In genomic region chr20:32333181-32333987, GRCh38 we compare ENCODE assay signal across 8 cellular contexts. TPM values are rescaled to one million over a fixed set of nuclear protein-coding genes. Genes with fewer than 3 reads are reported as not detected.
DNase-seq lines count a peak whose midpoint lies in the region; ATAC-seq and TF ChIP-seq lines count a peak whose summit lies in the region.

No MANE protein-coding gene starts in this region.

- H3K36me3 ChIP-seq in RWPE2 (ENCODE audit: low read depth) (peaks cover 38% of the 10 kb centered on the region), mucosa of rectum (ENCODE audit: control insufficient read depth in 2 of 2, insufficient read depth in 2 of 2, low read length in 2 of 2) (peaks cover 17 to 20% of the 10 kb centered on the region in 2 donors), uterus (no peaks in the 10 kb centered on the region)

- intact Hi-C loops in uterus (cut with DNase I; ENCODE audit: low total_unique reads): no loop called here

- H3K27me3 ChIP-seq in RWPE2 (ENCODE audit: insufficient read depth, poor library complexity, severe bottlenecking) (no peaks in the 10 kb centered on the region), mucosa of rectum (ENCODE audit: control insufficient read depth in 2 of 2, insufficient read depth in 2 of 2, low read length in 2 of 2) (no peaks in the 10 kb centered on the region), uterus (no peaks in the 10 kb centered on the region)

- in situ Hi-C loops in GM13977 (cut with MboI; ENCODE audit: low pct_unique_long_range_greater_than_20kb, low sequenced_read_pairs, unreplicated experiment): no loop called here

- H3K4me3 ChIP-seq in RWPE2 (ENCODE audit: severe bottlenecking): no peak overlapping the region
- H3K4me3 ChIP-seq in mucosa of rectum (ENCODE audit: low read length in 2 of 2): no peak overlapping the region
- no peak overlapping the region for H3K4me3 ChIP-seq in uterus

- DNase-seq in GM13977 (ENCODE audit: low spot score) (peak; percentile 39), RWPE2 (ENCODE audit: low spot score) (peak; percentile 29), uterus (no peak), NCI-H1048 (lab: John Stamatoyannopoulos, UW) (no peak), DMS 273 treated with DMSO at 0.1 percent for 48 hours (lab: John Stamatoyannopoulos, UW) (no peak), HuH-7.5 (ENCODE audit: low spot score) (no peak)

- H3K27ac ChIP-seq in RWPE2 (ENCODE audit: poor library complexity, severe bottlenecking): no peak overlapping the region
- H3K27ac ChIP-seq in mucosa of rectum (ENCODE audit: low read depth in 2 of 2, low read length in 2 of 2): peak overlapping the region; percentile 40 to 79
- no peak overlapping the region for H3K27ac ChIP-seq in uterus

- no peak for TF ChIP-seq CTCF in GM13977 (IDR thresholded peaks at IDR 0.05; ENCODE audit: extremely low read depth, insufficient read depth, missing control alignments)
- no peak for TF ChIP-seq CTCF in RWPE2 (IDR thresholded peaks at IDR 0.05; ENCODE audit: poor library complexity, severe bottlenecking)
- TF ChIP-seq CTCF in uterus (IDR thresholded peaks at IDR 0.05): no peak

- peak overlapping the region in 1 of 2 donors; percentile 19 for H3K9ac ChIP-seq in mucosa of rectum (ENCODE audit: low read depth in 1 of 2, low read length in 2 of 2)

- ATAC-seq in GM21619 (IDR thresholded peaks at IDR 0.05; ENCODE audit: unreplicated experiment) (peak; percentile 68), RWPE2 (ENCODE audit: low read depth) (no peak)

- TF ChIP-seq POLR2A in uterus (IDR thresholded peaks at IDR 0.05): no peak

- H3K4me1 ChIP-seq in RWPE2 (ENCODE audit: insufficient read depth, poor library complexity, severe bottlenecking) (peaks cover 8% of the 10 kb centered on the region), mucosa of rectum (ENCODE audit: control insufficient read depth in 2 of 2, insufficient read depth in 2 of 2, low read length in 2 of 2) (peaks cover 0 to 14% of the 10 kb centered on the region in 2 donors), uterus (no peaks in the 10 kb centered on the region)

- H3K9me3 ChIP-seq in RWPE2 (ENCODE audit: severe bottlenecking) (no peaks in the 10 kb centered on the region), mucosa of rectum (ENCODE audit: control insufficient read depth in 2 of 2, low read length in 2 of 2) (no peaks in the 10 kb centered on the region), uterus (no peaks in the 10 kb centered on the region)

RNA-seq across cellular contexts. Expression of gene ASXL1, which starts 24.7 kb away (rescaled TPM):
- total RNA-seq in uterus: 100 to 1,000 TPM in 2 of 4 donors, 10 to 100 TPM in 2; 69.1 to 116 (median 102) TPM

RNA-seq across cellular contexts. Expression of gene KIF3B, which starts 55.9 kb away (rescaled TPM):
- 10 to 100 TPM in 2 of 4 donors, 1 to 10 TPM in 2; 3.2 to 34.2 (median 16.7) TPM for total RNA-seq in uterus

Comparison
In these comparisons a context has a peak if more than half of its experiments do, and no peak if none do; other contexts are left out.
1. DNase-seq: peak in GM13977 (single experiment) and RWPE2 (single experiment); none in uterus (0 of 2), NCI-H1048 (single experiment), DMS 273 treated with DMSO at 0.1 percent for 48 hours (single experiment) and HuH-7.5 (single experiment).
2. H3K27ac ChIP-seq: peak in mucosa of rectum (2 of 2); none in RWPE2 (single experiment) and uterus (0 of 2).